ENCODE assay signal across 8 cellular contexts in genomic region chr7:99036531-99037175, GRCh38.
DNase-seq lines count a peak whose midpoint lies in the region; ATAC-seq and TF ChIP-seq lines count a peak whose summit lies in the region.

No MANE protein-coding gene starts in this region.

- H3K4me1 Mint-ChIP-seq in MCF 10A (ENCODE audit: insufficient read depth, unreplicated experiment) (no peaks in the 10 kb centered on the region), WTC11 (0 out of 2 replicates have a peak, but pooled peaks cover 3% of the 10 kb centered on the region)
- peaks cover 0 to 7% (median 5%) of the 10 kb centered on the region in 4 donors for H3K4me1 Mint-ChIP-seq in CD4-positive, alpha-beta memory T cell
- peaks cover 6 to 7% of the 10 kb centered on the region in 2 donors for H3K4me1 Mint-ChIP-seq in effector memory CD8-positive, alpha-beta T cell (ENCODE audit: low read depth in 2 of 2)

- 87% methylated on average over 12 of the region's 12 CpGs for WGBS in hepatocyte (ENCODE audit: low lambda C conversion rate, missing lambda C conversion rate)

- H2AFZ ChIP-seq in hepatocyte: no peak overlapping the region

- POLR2A ChIA-PET in MCF 10A (lab: Yijun Ruan, JAX): no interaction called here
- POLR2A ChIA-PET in WTC11 (lab: Charles Lee): interaction anchor here (0.7 to 1.2 kb wide), 2 partner anchors 129 to 148 kb away, joined by 3 read pairs; no protein-coding TSS in a partner anchor
- POLR2A ChIA-PET in CD4-positive, alpha-beta memory T cell (lab: Charles Lee; ENCODE audit: partially characterized antibody): no interaction called here

- H3K9me3 ChIP-seq in breast epithelium: no peaks in the 10 kb centered on the region
- H3K9me3 ChIP-seq in hepatocyte (ENCODE audit: low read depth): no peaks in the 10 kb centered on the region
- no peaks in the 10 kb centered on the region for H3K9me3 ChIP-seq in CD4-positive, alpha-beta memory T cell (ENCODE audit: control insufficient read depth in 1 of 2, low read length in 2 of 2)

- H3K4me1 ChIP-seq in breast epithelium (no peaks in the 10 kb centered on the region), hepatocyte (ENCODE audit: insufficient read depth) (no peaks in the 10 kb centered on the region)
- no peaks in the 10 kb centered on the region for H3K4me1 ChIP-seq in CD4-positive, alpha-beta memory T cell (ENCODE audit: insufficient read depth, low read length)

- H3K4me3 Mint-ChIP-seq in MCF 10A (ENCODE audit: unreplicated experiment) (no peak overlapping the region), WTC11 (no peak overlapping the region)
- no peak overlapping the region for H3K4me3 Mint-ChIP-seq in CD4-positive, alpha-beta memory T cell
- no peak overlapping the region for H3K4me3 Mint-ChIP-seq in effector memory CD8-positive, alpha-beta T cell

- H3K9me3 Mint-ChIP-seq in MCF 10A (ENCODE audit: unreplicated experiment): no peaks in the 10 kb centered on the region
- no peaks in the 10 kb centered on the region for H3K9me3 Mint-ChIP-seq in WTC11
- H3K9me3 Mint-ChIP-seq in CD4-positive, alpha-beta memory T cell: no peaks in the 10 kb centered on the region
- no peaks in the 10 kb centered on the region for H3K9me3 Mint-ChIP-seq in effector memory CD8-positive, alpha-beta T cell

- H3K36me3 Mint-ChIP-seq in MCF 10A (ENCODE audit: insufficient read depth, unreplicated experiment) (peaks cover 80% of the 10 kb centered on the region), WTC11 (peaks cover 73% of the 10 kb centered on the region)
- peaks cover 51 to 74% of the 10 kb centered on the region in 2 donors for H3K36me3 Mint-ChIP-seq in CD4-positive, alpha-beta memory T cell
- peaks cover 79% of the 10 kb centered on the region for H3K36me3 Mint-ChIP-seq in effector memory CD8-positive, alpha-beta T cell (ENCODE audit: insufficient read depth)

- H3K27ac ChIP-seq in breast epithelium (peak overlapping the region in 1 of 2 donors; percentile 3), hepatocyte (no peak overlapping the region)
- H3K27ac ChIP-seq in CD4-positive, alpha-beta memory T cell (ENCODE audit: low read depth, low read length): no peak overlapping the region

- CTCF ChIA-PET in MCF 10A (lab: Yijun Ruan, JAX): interaction anchor here (0.6 to 12.6 kb wide), 8 partner anchors 19 to 288 kb away, joined by 3 to 138 read pairs (median 3); no protein-coding TSS in a partner anchor
- CTCF ChIA-PET in WTC11 (lab: Charles Lee): interaction anchor here (0.6 to 2.1 kb wide), 37 partner anchors 9 to 616 kb away, joined by 3 to 14 read pairs (median 4); partner anchors contain the start of gene ARPC1A
- CTCF ChIA-PET in CD4-positive, alpha-beta memory T cell (lab: Charles Lee; ENCODE audit: partially characterized antibody): interaction anchor here (0.6 to 7.8 kb wide), 4 partner anchors 8 to 276 kb away, joined by 3 to 99 read pairs (median 3); no protein-coding TSS in a partner anchor

- H3K4me3 ChIP-seq in breast epithelium (no peak overlapping the region), hepatocyte (no peak overlapping the region)
- H3K4me3 ChIP-seq in CD4-positive, alpha-beta memory T cell (ENCODE audit: low read length in 2 of 2): no peak overlapping the region

- H3K36me3 ChIP-seq in breast epithelium (peaks cover 6% of the 10 kb centered on the region), hepatocyte (replicated peaks; ENCODE audit: insufficient read depth, low read depth) (peaks cover 4% of the 10 kb centered on the region)
- H3K36me3 ChIP-seq in CD4-positive, alpha-beta memory T cell (ENCODE audit: insufficient read depth, low read length): peaks cover 74% of the 10 kb centered on the region

- H3K27me3 ChIP-seq in breast epithelium (no peaks in the 10 kb centered on the region), hepatocyte (no peaks in the 10 kb centered on the region)
- H3K27me3 ChIP-seq in CD4-positive, alpha-beta memory T cell (ENCODE audit: insufficient read depth, low read length): no peaks in the 10 kb centered on the region

- intact Hi-C loops in MCF 10A (cut with micrococcal nuclease): no loop called here
- intact Hi-C loops in breast epithelium (cut with DNase I; ENCODE audit: low total_unique reads): loop anchor here (10.0 kb wide), 1 partner anchor 278 kb away; no protein-coding TSS in a partner anchor
- intact Hi-C loops in CD4-positive, alpha-beta memory T cell (cut with micrococcal nuclease): no loop called here

- H4K20me1 ChIP-seq in hepatocyte (ENCODE audit: insufficient read depth, poor library complexity, severe bottlenecking): no peaks in the 10 kb centered on the region

- no peaks in the 10 kb centered on the region for H3K9me2 ChIP-seq in hepatocyte (replicated peaks; ENCODE audit: insufficient read depth)

- H3K27ac Mint-ChIP-seq in MCF 10A (ENCODE audit: low read depth, unreplicated experiment) (no peak overlapping the region), WTC11 (no peak overlapping the region; the same call in none of the 2 replicates)
- H3K27ac Mint-ChIP-seq in CD4-positive, alpha-beta memory T cell: peak overlapping the region in 2 of 7 donors; percentile 29 to 55
- H3K27ac Mint-ChIP-seq in effector memory CD8-positive, alpha-beta T cell: peak overlapping the region in 1 of 2 donors; percentile 32

- peaks cover 2% of the 10 kb centered on the region for H3K79me2 ChIP-seq in hepatocyte

- TF ChIP-seq CTCF in MCF 10A (IDR thresholded peaks at IDR 0.05; ENCODE audit: unreplicated experiment) (no peak), breast epithelium (IDR thresholded peaks at IDR 0.05) (peak in 1 of 3 donors; percentile 18), WTC11 (IDR thresholded peaks at IDR 0.05) (peak; percentile 41), hepatocyte (IDR thresholded peaks at IDR 0.05; ENCODE audit: poor library complexity) (peak; percentile 27)

- ATAC-seq in WTC11 (peak; percentile 87), GM18519 (IDR thresholded peaks at IDR 0.05; ENCODE audit: low FRiP score, unreplicated experiment) (no peak)
- ATAC-seq in effector memory CD8-positive, alpha-beta T cell (replicated peaks): no peak

- H3K27me3 Mint-ChIP-seq in MCF 10A (ENCODE audit: insufficient read depth, unreplicated experiment): no peaks in the 10 kb centered on the region
- no peaks in the 10 kb centered on the region for H3K27me3 Mint-ChIP-seq in WTC11 (ENCODE audit: low read depth)
- H3K27me3 Mint-ChIP-seq in CD4-positive, alpha-beta memory T cell: no peaks in the 10 kb centered on the region
- no peaks in the 10 kb centered on the region for H3K27me3 Mint-ChIP-seq in effector memory CD8-positive, alpha-beta T cell

- no peak for TF ChIP-seq POLR2A in breast epithelium (IDR thresholded peaks at IDR 0.05)

- BruUV-seq in MCF 10A (replicated peaks; lab: Mats Ljungman, UMichigan): no TSS peak

- peak; percentile 15 for DNase-seq in MCF 10A (ENCODE audit: unreplicated experiment)
- DNase-seq in breast epithelium (ENCODE audit: low spot score in 2 of 2): no peak
- DNase-seq in WTC11 (ENCODE audit: low spot score): peak; percentile 78
- DNase-seq in hepatocyte (ENCODE audit: low spot score): peak; percentile 34
- no peak for DNase-seq in mesenteric fat pad (ENCODE audit: low spot score)
- no peak for DNase-seq in CD4-positive, alpha-beta memory T cell
- DNase-seq in effector memory CD8-positive, alpha-beta T cell: no peak

- H3K4me2 ChIP-seq in hepatocyte: no peak overlapping the region

TF ChIP-seq in WTC11, 78 proteins besides CTCF, POLR2A, EP300 and RAD21:
- TF ChIP-seq ATF3 (CRISPR knock-in tag; conservative IDR thresholded peaks at IDR 0.05) (no peak), PRRX2 (CRISPR knock-in tag; IDR thresholded peaks at IDR 0.05) (no peak), MYBL2 (CRISPR knock-in tag; IDR thresholded peaks at IDR 0.05) (no peak), FOXK1 (CRISPR knock-in tag; IDR thresholded peaks at IDR 0.05) (no peak), TEAD1 (CRISPR knock-in tag; IDR thresholded peaks at IDR 0.05) (no peak), ZMAT4 (CRISPR knock-in tag; IDR thresholded peaks at IDR 0.05) (no peak)

Comparison
In these comparisons a context has a peak if more than half of its experiments do, and no peak if none do; other contexts are left out.
1. DNase-seq: peak in MCF 10A (single experiment), WTC11 (single experiment) and hepatocyte (single experiment); none in breast epithelium (0 of 2), mesenteric fat pad (single experiment), CD4-positive, alpha-beta memory T cell (0 of 5) and effector memory CD8-positive, alpha-beta T cell (0 of 3).